ENCODE assay signal across 8 cellular contexts in genomic region chr11:130070829-130071205, GRCh38. TPM values are rescaled to one million over a fixed set of nuclear protein-coding genes. Genes with fewer than 3 reads are reported as not detected.
DNase-seq lines count a peak whose midpoint lies in the region; ATAC-seq and TF ChIP-seq lines count a peak whose summit lies in the region.

No MANE protein-coding gene starts in this region.

- H3K18ac ChIP-seq in mesendoderm (ENCODE audit: low read length) = peak overlapping the region; percentile 99

- H2AK5ac ChIP-seq in mesendoderm (ENCODE audit: low read length) = no peak overlapping the region

- no peak overlapping the region for H2AFZ ChIP-seq in OCI-LY3 (ENCODE audit: low read depth, low read length)

- H2BK120ac ChIP-seq in mesendoderm (ENCODE audit: low read depth, low read length) = peak overlapping the region; percentile 62

- H3K4me1 ChIP-seq in OCI-LY3 (ENCODE audit: low read length) = peaks cover 18% of the 10 kb centered on the region
- H3K4me1 ChIP-seq in mesendoderm (ENCODE audit: control insufficient read depth, low read depth, low read length) = peaks cover 8% of the 10 kb centered on the region

- peak overlapping the region; percentile 97 for H3K4ac ChIP-seq in mesendoderm (ENCODE audit: low read depth, low read length)

- H4K5ac ChIP-seq in mesendoderm (ENCODE audit: low read length) = no peak overlapping the region

- peaks cover 15% of the 10 kb centered on the region for H4K20me1 ChIP-seq in OCI-LY3 (ENCODE audit: insufficient read depth, low read length)

- TF ChIP-seq CTCF in GM06990 (IDR thresholded peaks at IDR 0.05; ENCODE audit: insufficient read depth, low read length, poor library complexity, severe bottlenecking) (no peak), OCI-LY3 (IDR thresholded peaks at IDR 0.05; ENCODE audit: low read depth, low read length) (no peak)

- DNase-seq in GM06990 (ENCODE audit: extremely low read depth, insufficient read length) (no peak), dermis blood vessel endothelial cell (peak; percentile 55), mesendoderm (peak; percentile 55)

- H4K8ac ChIP-seq in mesendoderm (ENCODE audit: low read depth, low read length) = no peak overlapping the region

- ATAC-seq in GM21619 (IDR thresholded peaks at IDR 0.05; ENCODE audit: unreplicated experiment) = no peak
- ATAC-seq in HG02798 (IDR thresholded peaks at IDR 0.05; ENCODE audit: poor library complexity, unreplicated experiment) = no peak
- no peak for ATAC-seq in GM21526 (IDR thresholded peaks at IDR 0.05; ENCODE audit: low FRiP score, unreplicated experiment)
- ATAC-seq in HG03571 (IDR thresholded peaks at IDR 0.05; ENCODE audit: unreplicated experiment) = no peak

- H3K36me3 ChIP-seq in GM06990 (ENCODE audit: control insufficient read depth, insufficient read depth, low read length) (no peaks in the 10 kb centered on the region), OCI-LY3 (replicated peaks; ENCODE audit: low read depth, low read length) (no peaks in the 10 kb centered on the region), mesendoderm (ENCODE audit: control insufficient read depth, insufficient read depth, low read length) (no peaks in the 10 kb centered on the region)

- H3K9ac ChIP-seq in OCI-LY3 (ENCODE audit: low read length) = peak overlapping the region; percentile 83
- H3K9ac ChIP-seq in mesendoderm (ENCODE audit: low read length) = peak overlapping the region; percentile 92

- H3K23ac ChIP-seq in mesendoderm (ENCODE audit: low read length) = peak overlapping the region; percentile 83

- no peaks in the 10 kb centered on the region for H3K9me3 ChIP-seq in OCI-LY3 (ENCODE audit: insufficient read depth, low read length)

- H2BK15ac ChIP-seq in mesendoderm (replicated peaks; ENCODE audit: low read depth) = no peak overlapping the region

- WGBS in mesendoderm (ENCODE audit: extremely low coverage, insufficient coverage, low lambda C conversion rate) = no CpG with 5 or more reads among the region's 24 CpGs

- H3K4me2 ChIP-seq in OCI-LY3 (ENCODE audit: low read length) (peak overlapping the region; percentile 82), mesendoderm (ENCODE audit: low read length) (peak overlapping the region; percentile 42)

- peaks cover 4% of the 10 kb centered on the region for H3K79me1 ChIP-seq in mesendoderm (ENCODE audit: low read length)

- peak overlapping the region; percentile 74 for H3K4me3 ChIP-seq in GM06990 (replicated peaks; ENCODE audit: low read depth, low read length)
- peak overlapping the region; percentile 94 for H3K4me3 ChIP-seq in OCI-LY3 (ENCODE audit: low read length)
- H3K4me3 ChIP-seq in mesendoderm (ENCODE audit: low read length) = peak overlapping the region; percentile 89

- H3K27me3 ChIP-seq in GM06990 (replicated peaks; ENCODE audit: control insufficient read depth, insufficient read depth, low read length) = no peaks in the 10 kb centered on the region; the same call in none of the 2 replicates
- no peaks in the 10 kb centered on the region for H3K27me3 ChIP-seq in OCI-LY3 (ENCODE audit: low read depth, low read length)
- H3K27me3 ChIP-seq in mesendoderm (ENCODE audit: insufficient read depth, low read length, poor library complexity) = no peaks in the 10 kb centered on the region

- H3K79me2 ChIP-seq in OCI-LY3 (ENCODE audit: low read length) = peaks cover 53% of the 10 kb centered on the region
- H3K79me2 ChIP-seq in mesendoderm (ENCODE audit: control insufficient read depth, insufficient read depth, low read length) = peaks cover 36% of the 10 kb centered on the region

- no peak overlapping the region for H2BK5ac ChIP-seq in mesendoderm (ENCODE audit: low read length)

- H3K27ac ChIP-seq in OCI-LY3 (ENCODE audit: low read length) (no peak overlapping the region), mesendoderm (ENCODE audit: low read depth, low read length) (peak overlapping the region; percentile 97)

- H3K56ac ChIP-seq in mesendoderm (ENCODE audit: low read length) = peak overlapping the region; percentile 96

RNA-seq across cellular contexts. Expression of gene APLP2, which starts 1.1 kb away (rescaled TPM):
- 986 and 1,136 TPM in 2 replicates for total RNA-seq in dermis blood vessel endothelial cell
- polyA plus RNA-seq in mesendoderm (2013, experiment 1 of 2) = 190 TPM
- 190 TPM for polyA plus RNA-seq in mesendoderm (2013, experiment 2 of 2)
